ENCODE assay signal across 26 cellular contexts in genomic region chr14:104091927-104092771, GRCh38. TPM values are rescaled to one million over a fixed set of nuclear protein-coding genes. Genes with fewer than 3 reads are reported as not detected.
DNase-seq lines count a peak whose midpoint lies in the region; TF ChIP-seq lines count a peak whose summit lies in the region.
"Had no signal": no experiment of that assay in that cellular context is flagged by ENCODE, and none has a peak within 500 bp of the region (broad histone marks: within the 10 kb centered on the region; RNA-seq: fewer than 3 reads in every experiment).

No MANE protein-coding gene starts in this region.

- WGBS in liver = 69% methylated on average over 23 of the region's 23 CpGs
- 84% methylated on average over 20 of the region's 23 CpGs; no CpG with 5 or more reads in 1 of the 2 donors for WGBS in transverse colon (ENCODE audit: low coverage in 1 of 2), 2 donors

- in situ Hi-C loops in transverse colon (cut with MboI; ENCODE audit: low pct_ligation_motif_present in 1 of 4, low pct_unique_long_range_greater_than_20kb in 1 of 4, low sequenced_read_pairs in 3 of 4) = no loop called here
- in situ Hi-C loops in GM13976 (cut with MboI; ENCODE audit: low sequenced_read_pairs, unreplicated experiment) = no loop called here

- intact Hi-C loops in cardiac septum (cut with DNase I) = no loop called here
- intact Hi-C loops in transverse colon (cut with DNase I; ENCODE audit: low total_unique reads) = no loop called here

- H3K27me3 Mint-ChIP-seq in activated CD4-positive, alpha-beta T cell treated with anti-CD3 and anti-CD28 coated beads, Interleukin-2, amount 10 ng/mL, durations not matched to agents 7 days and 5 days = no peaks in the 10 kb centered on the region
- H3K27me3 Mint-ChIP-seq: activated CD4-positive, alpha-beta T cell treated with anti-CD3 and anti-CD28 coated beads, Interleukin-2, amount 10 ng/mL, durations not matched to agents 24 days and 14 days had no signal

- no peaks in the 10 kb centered on the region for H3K36me3 Mint-ChIP-seq in activated CD4-positive, alpha-beta T cell treated with anti-CD3 and anti-CD28 coated beads, Interleukin-2, amount 10 ng/mL, durations not matched to agents 7 days and 5 days (ENCODE audit: low read depth)
- H3K36me3 Mint-ChIP-seq: CD14-positive monocyte had no signal

- TF ChIP-seq CTCF in liver (IDR thresholded peaks at IDR 0.05; ENCODE audit: low read depth, low read length, missing input control) = no peak
- TF ChIP-seq CTCF in transverse colon (IDR thresholded peaks at IDR 0.05) = no peak
- no peak for TF ChIP-seq CTCF in GM13976 (IDR thresholded peaks at IDR 0.05; ENCODE audit: borderline replicate concordance, control extremely low read depth, extremely low read depth, insufficient read depth, missing control alignments)

- DNase-seq in SJCRH30 (no peak), cardiac septum (ENCODE audit: low spot score) (peak; percentile 69), transverse colon (peak; percentile 11), GM13976 (ENCODE audit: low spot score) (no peak), NCI-H1092 treated with DMSO at 0.1 percent for 48 hours (lab: John Stamatoyannopoulos, UW) (no peak)
- DNase-seq in activated CD4-positive, alpha-beta T cell treated with anti-CD3 and anti-CD28 coated beads, Interleukin-2, amount 10 ng/mL, durations not matched to agents 7 days and 5 days = no peak
- DNase-seq: activated CD4-positive, alpha-beta T cell treated with anti-CD3 and anti-CD28 coated beads, Interleukin-2, amount 10 ng/mL, durations not matched to agents 24 days and 14 days; activated naive CD4-positive, alpha-beta T cell; activated T-cell treated with anti-CD3 and anti-CD28 coated beads, Interleukin-2, amount 50 U/mL, for 48 hours; effector CD8-positive, alpha-beta T cell; HFFc6; kidney glomerular epithelial cell; mesenchymal stem cell; NCI-H1436; NCI-H446; RPMI8226; stimulated activated CD4-positive, alpha-beta T cell treated with anti-CD3 and anti-CD28 coated beads, Interleukin-2, amount 100 ng/mL, for 24 hours; trophoblast cell had no signal

- H3K4me1 Mint-ChIP-seq in activated CD4-positive, alpha-beta T cell treated with anti-CD3 and anti-CD28 coated beads, Interleukin-2, amount 10 ng/mL, durations not matched to agents 7 days and 5 days = peaks cover 3% of the 10 kb centered on the region

- CTCF ChIA-PET in activated CD4-positive, alpha-beta T cell treated with anti-CD3 and anti-CD28 coated beads, Interleukin-2, amount 10 ng/mL, durations not matched to agents 7 days and 5 days (lab: Charles Lee) = no interaction called here

- no peak overlapping the region for H3K27ac Mint-ChIP-seq in activated CD4-positive, alpha-beta T cell treated with anti-CD3 and anti-CD28 coated beads, Interleukin-2, amount 10 ng/mL, durations not matched to agents 7 days and 5 days
- H3K27ac Mint-ChIP-seq: activated CD4-positive, alpha-beta T cell treated with anti-CD3 and anti-CD28 coated beads, Interleukin-2, amount 10 ng/mL, durations not matched to agents 24 days and 14 days; HFFc6; T-helper 2 cell treated with Interferon-gamma antibody and Interleukin-4, amounts not matched to agents 5 μg/mL and 100 μg/mL, for 36 hours had no signal

- no peak overlapping the region; the same call in 1 of the 2 replicates for H3K27ac ChIP-seq in SJCRH30
- peak overlapping the region; percentile 8 to 11 for H3K27ac ChIP-seq in liver (ENCODE audit: low read depth in 1 of 2, low read length in 2 of 2)
- H3K27ac ChIP-seq in transverse colon = no peak overlapping the region
- H3K27ac ChIP-seq: body of pancreas, VCaP had no signal

- H3K9me3 ChIP-seq in SJCRH30 (replicated peaks) (0 out of 2 replicates have a peak, but pooled peaks cover 4% of the 10 kb centered on the region), liver (ENCODE audit: control insufficient read depth in 4 of 4, low read length in 3 of 4) (no peaks in the 10 kb centered on the region), transverse colon (no peaks in the 10 kb centered on the region)
- H3K9me3 ChIP-seq: body of pancreas had no signal

- TF ChIP-seq RAD21 in liver (IDR thresholded peaks at IDR 0.05) = no peak

- H3K9me3 Mint-ChIP-seq in activated CD4-positive, alpha-beta T cell treated with anti-CD3 and anti-CD28 coated beads, Interleukin-2, amount 10 ng/mL, durations not matched to agents 7 days and 5 days = no peaks in the 10 kb centered on the region
- H3K9me3 Mint-ChIP-seq: activated CD4-positive, alpha-beta T cell treated with anti-CD3 and anti-CD28 coated beads, Interleukin-2, amount 10 ng/mL, durations not matched to agents 24 days and 14 days; HFFc6; T-helper 2 cell treated with Interferon-gamma antibody and Interleukin-4, amounts not matched to agents 5 μg/mL and 100 μg/mL, for 36 hours had no signal

- H3K27me3 ChIP-seq in SJCRH30 (no peaks in the 10 kb centered on the region), liver (ENCODE audit: control insufficient read depth in 4 of 4, insufficient read depth in 4 of 4, low read length in 3 of 4) (no peaks in the 10 kb centered on the region), transverse colon (peaks cover 6% of the 10 kb centered on the region)
- H3K27me3 ChIP-seq: body of pancreas had no signal

- TF ChIP-seq POLR2A in transverse colon (IDR thresholded peaks at IDR 0.05) = no peak

- no peak overlapping the region for H3K9ac ChIP-seq in liver (ENCODE audit: low read depth in 1 of 2, low read length in 2 of 2)

- no peak for TF ChIP-seq EP300 in transverse colon (IDR thresholded peaks at IDR 0.05; ENCODE audit: low read depth)

- H3K36me3 ChIP-seq in SJCRH30 (no peaks in the 10 kb centered on the region), liver (ENCODE audit: control insufficient read depth in 4 of 4, insufficient read depth in 3 of 4, low read depth in 1 of 4, low read length in 3 of 4) (peaks cover 0 to 9% (median 4%) of the 10 kb centered on the region in 4 donors), transverse colon (no peaks in the 10 kb centered on the region)

- POLR2A ChIA-PET in activated CD4-positive, alpha-beta T cell treated with anti-CD3 and anti-CD28 coated beads, Interleukin-2, amount 10 ng/mL, durations not matched to agents 7 days and 5 days (lab: Charles Lee) = no interaction called here

- peak overlapping the region; percentile 19; the same call in 1 of the 2 replicates for H3K4me3 ChIP-seq in SJCRH30
- no peak overlapping the region for H3K4me3 ChIP-seq in liver (ENCODE audit: low read depth in 1 of 3, low read length in 3 of 3)
- H3K4me3 ChIP-seq in transverse colon = no peak overlapping the region
- H3K4me3 ChIP-seq: body of pancreas, smooth muscle cell had no signal

- H3K4me1 ChIP-seq in SJCRH30 (peaks cover 39% of the 10 kb centered on the region), liver (ENCODE audit: control insufficient read depth in 4 of 4, insufficient read depth in 4 of 4, low read length in 3 of 4) (peaks cover 26 to 66% (median 45%) of the 10 kb centered on the region in 4 donors), transverse colon (peaks cover 13 to 26% (median 20%) of the 10 kb centered on the region in 4 donors)

- no peak overlapping the region for H3K4me3 Mint-ChIP-seq in activated CD4-positive, alpha-beta T cell treated with anti-CD3 and anti-CD28 coated beads, Interleukin-2, amount 10 ng/mL, durations not matched to agents 7 days and 5 days
- H3K4me3 Mint-ChIP-seq: activated CD4-positive, alpha-beta T cell treated with anti-CD3 and anti-CD28 coated beads, Interleukin-2, amount 10 ng/mL, durations not matched to agents 24 days and 14 days; CD14-positive monocyte; HFFc6; T-helper 2 cell treated with Interferon-gamma antibody and Interleukin-4, amounts not matched to agents 5 μg/mL and 100 μg/mL, for 36 hours had no signal

TF ChIP-seq in liver, 16 proteins besides CTCF, POLR2A, EP300 and RAD21:
- no peak for TF ChIP-seq SP1 (IDR thresholded peaks at IDR 0.05)
- TF ChIP-seq HNF4A (conservative IDR thresholded peaks at IDR 0.05) = peak in 1 of 2 donors; percentile 29
- no peak for TF ChIP-seq ZBTB33 (IDR thresholded peaks at IDR 0.05)
- peak in 1 of 2 donors; percentile 59 for TF ChIP-seq RXRA (IDR thresholded peaks at IDR 0.05)

RNA-seq across cellular contexts. Expression of gene ASPG, which starts 6.6 kb away (rescaled TPM):
- total RNA-seq in SJCRH30 (2014; rRNA removed; shearing (Covaris generic)) = 0.35 and 0.51 TPM in 2 replicates
- total RNA-seq in cardiac septum = 4.4 TPM
- total RNA-seq in liver = 100 to 1,000 TPM in 1 of 2 donors, 10 to 100 TPM in 1; 42.4 to 112 TPM
- polyA plus RNA-seq in liver = 100 to 1,000 TPM; 108 to 158 TPM
- 10 to 100 TPM in 2 of 4 donors, 1 to 10 TPM in 2; 4.4 to 20.3 (median 8.7) TPM for total RNA-seq in transverse colon
- total RNA-seq in activated CD4-positive, alpha-beta T cell treated with anti-CD3 and anti-CD28 coated beads, Interleukin-2, amount 10 ng/mL, durations not matched to agents 7 days and 5 days = not detected
- total RNA-seq: activated CD4-positive, alpha-beta T cell treated with anti-CD3 and anti-CD28 coated beads, Interleukin-2, amount 10 ng/mL, durations not matched to agents 24 days and 14 days; epithelial cell of proximal tubule; HFFc6; myocyte had no signal
- polyA plus RNA-seq: CD14-positive monocyte had no signal

RNA-seq across cellular contexts. Expression of gene KIF26A, which starts 46.2 kb away (rescaled TPM):
- 68.2 and 72.1 TPM in 2 replicates for total RNA-seq in SJCRH30 (2014; rRNA removed; shearing (Covaris generic))
- total RNA-seq in cardiac septum (6.8 TPM), liver (10 to 100 TPM in 1 of 2 donors, 1 to 10 TPM in 1; 1.8 to 10.2 TPM), transverse colon (1 to 10 TPM; 2.2 to 7.8 (median 4.4) TPM)
- polyA plus RNA-seq in liver = under 1 TPM; 0.07 to 0.84 TPM
- total RNA-seq in activated CD4-positive, alpha-beta T cell treated with anti-CD3 and anti-CD28 coated beads, Interleukin-2, amount 10 ng/mL, durations not matched to agents 7 days and 5 days = under 1 TPM; 0.35 to 0.50 TPM
- total RNA-seq: myocyte had no signal
- polyA plus RNA-seq: CD14-positive monocyte had no signal

Comparison
In these comparisons a context has a peak if more than half of its experiments do, and no peak if none do; other contexts are left out.
1. DNase-seq: peak in cardiac septum (single experiment) and transverse colon (single experiment); none in SJCRH30 (0 of 2), GM13976 (single experiment), NCI-H1092 treated with DMSO at 0.1 percent for 48 hours (single experiment) and activated CD4-positive, alpha-beta T cell treated with anti-CD3 and anti-CD28 coated beads, Interleukin-2, amount 10 ng/mL, durations not matched to agents 7 days and 5 days (single experiment).
2. H3K27ac ChIP-seq: peak in liver (2 of 2); none in SJCRH30 (single experiment) and transverse colon (0 of 4).